18 cellular contexts compared by ENCODE assay signal in genomic region chr21:26925122-26925521, GRCh38. TPM values are rescaled to one million over a fixed set of nuclear protein-coding genes. Genes with fewer than 3 reads are reported as not detected.
DNase-seq lines count a peak whose midpoint lies in the region; ATAC-seq and TF ChIP-seq lines count a peak whose summit lies in the region.
"Had no signal": no experiment of that assay in that cellular context is flagged by ENCODE, and none has a peak within 500 bp of the region (broad histone marks: within the 10 kb centered on the region; RNA-seq: fewer than 3 reads in every experiment).

No MANE protein-coding gene starts in this region.

- no peak overlapping the region for H2AK5ac ChIP-seq in H9 (ENCODE audit: insufficient read length, low read length)

- no peak overlapping the region for H3K56ac ChIP-seq in H9 (ENCODE audit: insufficient read length, low read depth, low read length)

- no peak overlapping the region for H2BK5ac ChIP-seq in H9 (ENCODE audit: insufficient read length, low read length)

- H3K4ac ChIP-seq in H9 (ENCODE audit: low read depth, low read length), result no peak overlapping the region

- H4K91ac ChIP-seq in H9 (ENCODE audit: insufficient read length, low read depth, low read length), result no peak overlapping the region

- H2BK120ac ChIP-seq in H9 (ENCODE audit: low read depth, low read length, poor library complexity, severe bottlenecking), result no peak overlapping the region

- WGBS in H9 (ENCODE audit: extremely low coverage, insufficient read length, low lambda C conversion rate), result no CpG with 5 or more reads among the region's 2 CpGs
- WGBS in gastroesophageal sphincter (ENCODE audit: low coverage in 1 of 2), 2 donors, result 94 to 100% methylated on average over 2 of the region's 2 CpGs

- no peak for TF ChIP-seq EP300 in gastroesophageal sphincter (IDR thresholded peaks at IDR 0.05)

- H2BK12ac ChIP-seq in H9 (ENCODE audit: insufficient read length, low read depth, low read length), result no peak overlapping the region

- no peak overlapping the region for H3K4me2 ChIP-seq in H9 (ENCODE audit: insufficient read depth, insufficient read length, low read length)
- H3K4me2 ChIP-seq: A549 had no signal

- peaks cover 0 to 10% (median 3%) of the 10 kb centered on the region in 3 experiments; a peak in 2 of 7 replicates for H3K36me3 Mint-ChIP-seq in H9 (ENCODE audit: insufficient read depth in 1 of 3, low read depth in 3 of 3)
- peaks cover 80% of the 10 kb centered on the region for H3K36me3 Mint-ChIP-seq in osteocyte (ENCODE audit: unreplicated experiment)
- H3K36me3 Mint-ChIP-seq: CD4-positive, alpha-beta memory T cell had no signal

- no peak overlapping the region for H3K4me3 ChIP-seq in gastroesophageal sphincter
- H3K4me3 ChIP-seq: A549, GM12878, GM23248, HAP-1 had no signal

- H3K14ac ChIP-seq in H9 (ENCODE audit: insufficient read depth, low read length), result no peak overlapping the region

- H3T11ph ChIP-seq in H9 (ENCODE audit: low read length), result no peak overlapping the region

- H3K4me3 Mint-ChIP-seq in H9 (no peak overlapping the region; a peak in 1 of 5 replicates), osteocyte (ENCODE audit: unreplicated experiment) (no peak overlapping the region)
- H3K4me3 Mint-ChIP-seq: CD4-positive, alpha-beta memory T cell; HFFc6 had no signal

- H3K9me3 ChIP-seq in H9 (ENCODE audit: control insufficient read depth, low read depth, low read length) (no peaks in the 10 kb centered on the region), gastroesophageal sphincter (no peaks in the 10 kb centered on the region)
- H3K9me3 ChIP-seq: A549, HAP-1 had no signal

- no peaks in the 10 kb centered on the region for H3K79me2 ChIP-seq in H9 (ENCODE audit: insufficient read depth, low read length)

- no peak overlapping the region for H3K18ac ChIP-seq in H9 (ENCODE audit: insufficient read length, low read depth, low read length)

- H3K9me3 Mint-ChIP-seq in H9 (no peaks in the 10 kb centered on the region; a peak in 2 of 5 replicates), osteocyte (ENCODE audit: unreplicated experiment) (no peaks in the 10 kb centered on the region)
- H3K9me3 Mint-ChIP-seq: HFFc6 had no signal

- H3K36me3 ChIP-seq in gastroesophageal sphincter, result peaks cover 0 to 35% of the 10 kb centered on the region in 2 donors
- H3K36me3 ChIP-seq: HAP-1 had no signal

- H3K4me1 ChIP-seq in H9 (ENCODE audit: insufficient read depth, low read length) (peaks cover 2% of the 10 kb centered on the region; the same call in 1 of the 2 replicates), gastroesophageal sphincter (no peaks in the 10 kb centered on the region)
- H3K4me1 ChIP-seq: A549 had no signal

- no peak for TF ChIP-seq CTCF in H9 (conservative IDR thresholded peaks at IDR 0.05)
- TF ChIP-seq CTCF in osteocyte (IDR thresholded peaks at IDR 0.05), result no peak
- TF ChIP-seq CTCF in gastroesophageal sphincter (IDR thresholded peaks at IDR 0.05), result no peak

- ATAC-seq in gastroesophageal sphincter, result no peak
- ATAC-seq: A549, GM12878 had no signal

- DNase-seq in EH (ENCODE audit: low read depth), result peak; percentile 23
- DNase-seq in H9, result no peak
- no peak for DNase-seq in osteocyte (ENCODE audit: extremely low spot score, unreplicated experiment)
- DNase-seq in NCI-H526 (lab: John Stamatoyannopoulos, UW), result no peak
- DNase-seq in activated CD4-positive, alpha-beta T cell treated with anti-CD3 and anti-CD28 coated beads, Interleukin-2, amount 50 U/mL, for 4 hours, result no peak
- DNase-seq: 8988T; ACHN; Calu3; CD4-positive, alpha-beta memory T cell; COR-L47; DMS53; DMS79 treated with DMSO at 0.1 percent for 48 hours; GM23248; HFFc6 had no signal

- no peak overlapping the region for H4K8ac ChIP-seq in H9 (replicated peaks; ENCODE audit: insufficient read length, low read depth, low read length)

- H3K27ac Mint-ChIP-seq in H9 (peak overlapping the region in 2 of 3 experiments; percentile 34 to 67; a peak in 2 of 7 replicates), osteocyte (ENCODE audit: unreplicated experiment) (peak overlapping the region; percentile 9)
- H3K27ac Mint-ChIP-seq: HFFc6 had no signal

- no peak overlapping the region for H2BK15ac ChIP-seq in H9 (ENCODE audit: low read depth, low read length)

- H3K23me2 ChIP-seq in H9 (ENCODE audit: insufficient read length, low read depth, low read length, poor library complexity, severe bottlenecking), result no peaks in the 10 kb centered on the region

- no peak overlapping the region for H3K9ac ChIP-seq in H9 (ENCODE audit: extremely low read depth, insufficient read length, low read length)
- H3K9ac ChIP-seq: GM23248 had no signal

- H3K27ac ChIP-seq in H9 (ENCODE audit: insufficient read length, low read depth, low read length) (no peak overlapping the region), gastroesophageal sphincter (no peak overlapping the region)
- H3K27ac ChIP-seq: A549, GM23248 had no signal

- TF ChIP-seq POLR2A in gastroesophageal sphincter (IDR thresholded peaks at IDR 0.05), result no peak

- H3K23ac ChIP-seq in H9 (ENCODE audit: insufficient read length, low read depth, low read length), result no peak overlapping the region

- H3K4me1 Mint-ChIP-seq in H9 (peaks cover 17 to 18% of the 10 kb centered on the region in 2 experiments), osteocyte (ENCODE audit: unreplicated experiment) (peaks cover 3% of the 10 kb centered on the region)
- H3K4me1 Mint-ChIP-seq: CD4-positive, alpha-beta memory T cell had no signal

- H3K79me1 ChIP-seq in H9 (ENCODE audit: insufficient read depth, low read depth, low read length, poor library complexity, severe bottlenecking), result no peaks in the 10 kb centered on the region

- no peak overlapping the region for H4K5ac ChIP-seq in H9 (ENCODE audit: insufficient read length, low read depth, low read length)

- no peaks in the 10 kb centered on the region for H3K27me3 Mint-ChIP-seq in H9 (ENCODE audit: low read depth)
- no peaks in the 10 kb centered on the region for H3K27me3 Mint-ChIP-seq in osteocyte (ENCODE audit: unreplicated experiment)
- H3K27me3 Mint-ChIP-seq: CD4-positive, alpha-beta memory T cell had no signal

- H4K20me1 ChIP-seq in H9 (ENCODE audit: control insufficient read depth, insufficient read depth, insufficient read length), result no peaks in the 10 kb centered on the region

- H2AFZ ChIP-seq in H9 (ENCODE audit: low read length), result no peak overlapping the region
- H2AFZ ChIP-seq: GM23248 had no signal

- H3K27me3 ChIP-seq in H9 (ENCODE audit: insufficient read depth, low read length) (no peaks in the 10 kb centered on the region), gastroesophageal sphincter (no peaks in the 10 kb centered on the region)

- H2BK20ac ChIP-seq in H9 (ENCODE audit: low read depth, low read length, poor library complexity, severe bottlenecking), result no peak overlapping the region

RNA-seq across cellular contexts. Expression of gene ADAMTS5, which starts 41.8 kb away (rescaled TPM):
- total RNA-seq in H9 (2021), result 0.90 and 0.99 TPM in 2 replicates
- 62.8 and 65.0 TPM in 2 replicates for total RNA-seq in osteocyte
- total RNA-seq in gastroesophageal sphincter, result 10 to 100 TPM; 16.8 to 55.8 (median 29.0) TPM
- total RNA-seq: Calu3; CD4-positive, alpha-beta memory T cell; GM12878 had no signal
